In the genomic region with DNA sequence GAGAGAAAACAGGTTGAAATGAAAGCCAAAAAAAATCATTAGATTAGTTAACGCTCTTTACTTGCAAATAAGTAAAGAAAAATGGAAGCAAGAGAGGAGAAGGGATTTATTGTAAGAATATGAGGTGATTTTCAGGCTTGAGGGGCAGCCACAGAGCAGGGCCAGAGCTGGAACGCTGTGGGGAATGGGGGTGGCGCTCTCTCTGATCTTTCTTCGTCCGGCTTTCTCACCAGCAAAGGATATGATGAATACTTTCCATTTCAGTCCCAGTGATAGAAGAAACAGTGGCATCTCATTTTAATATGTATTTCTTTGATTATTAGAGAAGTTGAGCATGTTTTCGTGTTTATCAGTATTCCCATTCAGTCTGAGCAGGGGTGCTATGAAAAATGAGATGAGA, we compare ENCODE assay signal across 20 cellular contexts.
DNase-seq lines count a peak whose midpoint lies in the region; ATAC-seq and TF ChIP-seq lines count a peak whose summit lies in the region.
"Had no signal": no experiment of that assay in that cellular context is flagged by ENCODE, and none has a peak within 500 bp of the region (broad histone marks: within the 10 kb centered on the region; RNA-seq: fewer than 3 reads in every experiment).

No MANE protein-coding gene starts in this region.

- H3K4me3 ChIP-seq in Caco-2 (ENCODE audit: low read depth, low read length): no peak overlapping the region
- H3K4me3 ChIP-seq: BLaER1, GM12878, GM23338, HAP-1 had no signal

- CTCF ChIA-PET in Caco-2 (lab: Charles Lee): no interaction called here

- no peaks in the 10 kb centered on the region for H3K36me3 ChIP-seq in Caco-2 (ENCODE audit: control insufficient read depth, insufficient read depth, low read length)
- H3K36me3 ChIP-seq: BLaER1, HAP-1 had no signal

- no peaks in the 10 kb centered on the region for H3K27me3 Mint-ChIP-seq in T-helper 1 cell treated with Interleukin-12 subunit alpha and Interleukin-12 subunit beta and Interleukin-4 antibody, amounts not matched to agents 30 μg/mL and 1 μg/mL, for 36 hours (ENCODE audit: low read depth)
- H3K27me3 Mint-ChIP-seq in Caco-2 (ENCODE audit: insufficient read depth, unreplicated experiment) (no peaks in the 10 kb centered on the region), nephron progenitor cell (ENCODE audit: low read depth, poor library complexity) (peaks cover 7% of the 10 kb centered on the region)

- H3K4me3 Mint-ChIP-seq in T-helper 1 cell treated with Interleukin-12 subunit alpha and Interleukin-12 subunit beta and Interleukin-4 antibody, amounts not matched to agents 30 μg/mL and 1 μg/mL, for 36 hours: no peak overlapping the region
- H3K4me3 Mint-ChIP-seq in Caco-2 (ENCODE audit: unreplicated experiment) (no peak overlapping the region), nephron progenitor cell (no peak overlapping the region)
- H3K4me3 Mint-ChIP-seq: B cell; CD4-positive, CD25-positive, alpha-beta regulatory T cell; CD8-positive, alpha-beta T cell; GM23338; HFFc6 had no signal

- H3K4me1 Mint-ChIP-seq in T-helper 1 cell treated with Interleukin-12 subunit alpha and Interleukin-12 subunit beta and Interleukin-4 antibody, amounts not matched to agents 30 μg/mL and 1 μg/mL, for 36 hours (ENCODE audit: low read depth): no peaks in the 10 kb centered on the region
- H3K4me1 Mint-ChIP-seq in Caco-2 (ENCODE audit: low read depth, unreplicated experiment): peaks cover 11% of the 10 kb centered on the region
- peaks cover 2% of the 10 kb centered on the region for H3K4me1 Mint-ChIP-seq in nephron progenitor cell
- H3K4me1 Mint-ChIP-seq: B cell had no signal

- no peaks in the 10 kb centered on the region for H3K27me3 ChIP-seq in Caco-2 (replicated peaks; ENCODE audit: control insufficient read depth, insufficient read depth, low read length)
- H3K27me3 ChIP-seq: BLaER1 had no signal

- ATAC-seq in GM21423 (IDR thresholded peaks at IDR 0.05; ENCODE audit: unreplicated experiment): no peak
- ATAC-seq: CD8-positive, alpha-beta T cell; GM12878; GM23338 had no signal

- BruUV-seq in Caco-2 (replicated peaks; lab: Mats Ljungman, UMichigan): no TSS peak

- TF ChIP-seq CTCF in Caco-2 (IDR thresholded peaks at IDR 0.05; ENCODE audit: insufficient read depth in 1 of 2, low read depth in 1 of 2, low read length in 1 of 2, severe bottlenecking in 1 of 2, unreplicated experiment in 1 of 2): no peak
- no peak for TF ChIP-seq CTCF in nephron progenitor cell (IDR thresholded peaks at IDR 0.05)

- no peaks in the 10 kb centered on the region for H3K9me3 ChIP-seq in Caco-2
- H3K9me3 ChIP-seq: HAP-1 had no signal

- no peaks in the 10 kb centered on the region for H3K36me3 Mint-ChIP-seq in T-helper 1 cell treated with Interleukin-12 subunit alpha and Interleukin-12 subunit beta and Interleukin-4 antibody, amounts not matched to agents 30 μg/mL and 1 μg/mL, for 36 hours (ENCODE audit: low read depth)
- no peaks in the 10 kb centered on the region for H3K36me3 Mint-ChIP-seq in Caco-2 (ENCODE audit: insufficient read depth, unreplicated experiment)
- no peaks in the 10 kb centered on the region for H3K36me3 Mint-ChIP-seq in nephron progenitor cell (ENCODE audit: low read depth)
- H3K36me3 Mint-ChIP-seq: CD4-positive, CD25-positive, alpha-beta regulatory T cell; CD8-positive, alpha-beta T cell had no signal

- H3K9me3 Mint-ChIP-seq in T-helper 1 cell treated with Interleukin-12 subunit alpha and Interleukin-12 subunit beta and Interleukin-4 antibody, amounts not matched to agents 30 μg/mL and 1 μg/mL, for 36 hours: no peaks in the 10 kb centered on the region
- H3K9me3 Mint-ChIP-seq in Caco-2 (ENCODE audit: unreplicated experiment): no peaks in the 10 kb centered on the region
- H3K9me3 Mint-ChIP-seq in nephron progenitor cell: peaks cover 2% of the 10 kb centered on the region
- H3K9me3 Mint-ChIP-seq: CD8-positive, alpha-beta T cell; GM23338; HFFc6 had no signal

- H3K27ac Mint-ChIP-seq in T-helper 1 cell treated with Interleukin-12 subunit alpha and Interleukin-12 subunit beta and Interleukin-4 antibody, amounts not matched to agents 30 μg/mL and 1 μg/mL, for 36 hours: peak overlapping the region; percentile 10
- H3K27ac Mint-ChIP-seq in Caco-2 (ENCODE audit: unreplicated experiment) (peak overlapping the region; percentile 23), nephron progenitor cell (peak overlapping the region; percentile 69)
- H3K27ac Mint-ChIP-seq: B cell; CD4-positive, CD25-positive, alpha-beta regulatory T cell; CD8-positive, alpha-beta T cell; HFFc6 had no signal

- intact Hi-C loops in Caco-2 (cut with micrococcal nuclease; ENCODE audit: unreplicated experiment) (no loop called here), head of caudate nucleus (cut with DNase I) (no loop called here)

- DNase-seq in T-helper 1 cell: no peak
- no peak for DNase-seq in Caco-2
- DNase-seq in dermis blood vessel endothelial cell: peak; percentile 50
- no peak for DNase-seq in nephron progenitor cell
- no peak for DNase-seq in stimulated activated CD4-positive, alpha-beta T cell treated with anti-CD3 and anti-CD28 coated beads, Interleukin-4, amount 100 ng/mL, for 4 hours
- DNase-seq in head of caudate nucleus: no peak
- DNase-seq: CD4-positive, CD25-positive, alpha-beta regulatory T cell; CD8-positive, alpha-beta T cell; DMS 273 treated with DMSO at 0.1 percent for 48 hours; DMS79; EL; GDM1; HFFc6 had no signal

- peaks cover 2% of the 10 kb centered on the region for H3K4me1 ChIP-seq in Caco-2
- H3K4me1 ChIP-seq: BLaER1 had no signal

- POLR2A ChIA-PET in Caco-2 (lab: Charles Lee): no interaction called here

Comparison
In these comparisons a context has a peak if more than half of its experiments do, and no peak if none do; other contexts are left out.
1. H3K27ac Mint-ChIP-seq: peak in every context shown above with its lines; median percentile 69 in nephron progenitor cell; 23 in Caco-2; 10 in T-helper 1 cell treated with Interleukin-12 subunit alpha and Interleukin-12 subunit beta and Interleukin-4 antibody, amounts not matched to agents 30 μg/mL and 1 μg/mL, for 36 hours.